In the genomic region with DNA sequence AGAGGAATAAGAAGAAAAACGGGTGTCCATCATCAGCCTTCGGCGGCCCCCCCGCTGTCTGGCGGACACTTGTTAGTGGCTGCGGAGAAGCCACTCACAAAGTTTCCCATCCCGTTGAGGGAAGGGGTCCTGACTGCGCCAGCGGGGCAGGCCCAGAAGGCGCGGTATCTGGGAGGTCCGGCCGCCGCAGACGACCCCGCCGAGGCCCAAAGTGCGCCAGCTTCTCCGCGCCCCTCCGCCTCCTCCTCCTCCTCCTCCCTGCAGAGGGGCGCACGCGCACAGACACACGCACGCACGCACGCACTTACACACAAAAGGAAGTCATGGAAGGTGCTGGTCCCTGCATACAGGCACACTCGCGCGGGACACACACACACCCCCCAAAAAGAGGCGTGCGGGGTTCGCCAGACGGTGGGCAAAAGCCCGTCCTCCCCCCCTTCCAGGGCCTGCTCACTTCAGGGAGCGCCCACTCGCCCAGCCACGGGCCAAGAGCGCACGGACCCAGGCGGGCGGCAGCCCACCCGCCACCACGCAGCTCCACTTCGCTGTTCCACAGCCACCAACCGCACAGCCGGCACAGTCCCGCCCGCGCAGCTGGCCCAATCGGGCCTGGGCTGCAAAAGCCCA, we compare ENCODE assay signal across 9 cellular contexts. TPM values are rescaled to one million over a fixed set of nuclear protein-coding genes. Genes with fewer than 3 reads are reported as not detected.
DNase-seq lines count a peak whose midpoint lies in the region; ATAC-seq, FAIRE-seq and TF ChIP-seq lines count a peak whose summit lies in the region.
"Had no signal": no experiment of that assay in that cellular context is flagged by ENCODE, and none has a peak within 500 bp of the region (broad histone marks: within the 10 kb centered on the region; RNA-seq: fewer than 3 reads in every experiment).

No MANE protein-coding gene starts in this region.

- BruUV-seq in GM12878 (replicated peaks; lab: Mats Ljungman, UMichigan) = no TSS peak

- H3K27ac Mint-ChIP-seq in T-helper 1 cell treated with Interleukin-12 subunit alpha and Interleukin-12 subunit beta and Interleukin-4 antibody, amounts not matched to agents 30 μg/mL and 1 μg/mL, for 36 hours = no peak overlapping the region
- H3K27ac Mint-ChIP-seq in immature natural killer cell = peak overlapping the region; percentile 5 to 65 (median 48)

- TF ChIP-seq EP300 in GM12878 (IDR thresholded peaks at IDR 0.05; ENCODE audit: borderline replicate concordance in 1 of 2, control insufficient read depth in 1 of 2, low read depth in 2 of 2, low read length in 2 of 2) = no peak

- peaks cover 1% of the 10 kb centered on the region for H3K36me3 Mint-ChIP-seq in T-helper 1 cell treated with Interleukin-12 subunit alpha and Interleukin-12 subunit beta and Interleukin-4 antibody, amounts not matched to agents 30 μg/mL and 1 μg/mL, for 36 hours (ENCODE audit: low read depth)
- no peaks in the 10 kb centered on the region for H3K36me3 Mint-ChIP-seq in immature natural killer cell

- in situ Hi-C loops in GM12878 (cut with MboI) = no loop called here

- peak overlapping the region; percentile 48 for H3K9ac ChIP-seq in GM12878 (ENCODE audit: control insufficient read depth, insufficient read depth, low read length)

- DNase-seq in GM12878 (ENCODE audit: low read depth, low spot score) = no peak
- peak; percentile 40 to 54 (median 45) for DNase-seq in immature natural killer cell
- DNase-seq in stimulated activated CD4-positive, alpha-beta T cell treated with anti-CD3 and anti-CD28 coated beads, Interleukin-15, amount 100 ng/mL, for 24 hours = peak; percentile 72
- DNase-seq in RKO (ENCODE audit: low spot score) = no peak

- peak overlapping the region; percentile 75 for H3K4me3 Mint-ChIP-seq in T-helper 1 cell treated with Interleukin-12 subunit alpha and Interleukin-12 subunit beta and Interleukin-4 antibody, amounts not matched to agents 30 μg/mL and 1 μg/mL, for 36 hours
- H3K4me3 Mint-ChIP-seq in immature natural killer cell = peak overlapping the region; percentile 76 to 87 (median 82)

- peaks cover 3% of the 10 kb centered on the region; the same call in 1 of the 2 replicates for H4K20me1 ChIP-seq in GM12878 (ENCODE audit: control insufficient read depth, insufficient read depth)

- FAIRE-seq in GM12878 (lab: Jason Lieb, UNC) = no peak
- FAIRE-seq: islet of Langerhans had no signal

- no peak for TF ChIP-seq CTCF in GM12878 (IDR thresholded peaks at IDR 0.05 in 2 of 3, conservative IDR thresholded peaks at IDR 0.05 in 1 of 3; ENCODE audit: control insufficient read depth in 2 of 3, extremely low read depth in 1 of 3, insufficient read depth in 1 of 3, low read depth in 3 of 3, low read length in 3 of 3)

- SMC1A ChIA-PET in GM12878 (lab: Charles Lee; ENCODE audit: uncharacterized antibody, unreplicated experiment) = interaction anchor here (1.0 to 2.2 kb wide), 9 partner anchors 8 to 78 kb away, joined by 3 to 9 read pairs (median 4); a partner anchor contains a TSS

- WGBS in GM12878 (ENCODE audit: insufficient coverage, insufficient replicate concordance, low lambda C conversion rate, missing lambda C conversion rate) = 3% methylated on average over 40 of the region's 52 CpGs

- no peaks in the 10 kb centered on the region for H3K27me3 Mint-ChIP-seq in T-helper 1 cell treated with Interleukin-12 subunit alpha and Interleukin-12 subunit beta and Interleukin-4 antibody, amounts not matched to agents 30 μg/mL and 1 μg/mL, for 36 hours (ENCODE audit: low read depth)
- H3K27me3 Mint-ChIP-seq in immature natural killer cell (ENCODE audit: low read depth in 3 of 3) = peaks cover 0 to 1% (median 0%) of the 10 kb centered on the region in 3 donors

- intact Hi-C loops in GM12878 (cut with micrococcal nuclease; ENCODE audit: unreplicated experiment) = no loop called here

- CTCF ChIA-PET in GM12878 (lab: Yijun Ruan, JAX) = interaction anchor here (2.5 kb wide), 1 partner anchor 10 kb away, joined by 10 read pairs; no protein-coding TSS in a partner anchor

- H3K4me2 ChIP-seq in GM12878 (ENCODE audit: control insufficient read depth, insufficient read depth) = peak overlapping the region; percentile 80

- ATAC-seq in HG02981 (IDR thresholded peaks at IDR 0.05; ENCODE audit: unreplicated experiment) (peak; percentile 60), GM12878 (peak; percentile 95), GM18519 (IDR thresholded peaks at IDR 0.05; ENCODE audit: low FRiP score, unreplicated experiment) (no peak)

- POLR2A ChIA-PET in GM12878 (lab: Charles Lee) = interaction anchor here (0.6 to 2.1 kb wide), 7 partner anchors 9 to 77 kb away, joined by 3 to 8 read pairs (median 5); a partner anchor contains a TSS

- no peaks in the 10 kb centered on the region; a peak in 1 of 4 replicates for H3K36me3 ChIP-seq in GM12878 (ENCODE audit: control insufficient read depth in 2 of 2, insufficient read depth in 2 of 2, low read length in 1 of 2)

- H3K27me3 ChIP-seq in GM12878 (replicated peaks in 1 of 2; ENCODE audit: control insufficient read depth in 2 of 2, insufficient read depth in 2 of 2, low read length in 1 of 2) = no peaks in the 10 kb centered on the region

- peaks cover 10% of the 10 kb centered on the region for H3K4me1 ChIP-seq in GM12878 (ENCODE audit: control insufficient read depth, insufficient read depth, low read length)

- no peak for TF ChIP-seq RAD21 in GM12878 (IDR thresholded peaks at IDR 0.05; ENCODE audit: insufficient read depth, low read depth, low read length)

- TF ChIP-seq POLR2A in GM15510 (IDR thresholded peaks at IDR 0.05; ENCODE audit: borderline replicate concordance, extremely low read depth, insufficient read length) (peak; percentile 34), GM12878 (IDR thresholded peaks at IDR 0.05; ENCODE audit: low read depth, low read length) (peak; percentile 74)

- RAD21 ChIA-PET in GM12878 (lab: Charles Lee; ENCODE audit: unreplicated experiment) = interaction anchor here (0.8 to 1.3 kb wide), 2 partner anchors 46 to 81 kb away, joined by 3 to 8 read pairs; no protein-coding TSS in a partner anchor

- peak overlapping the region; percentile 39 for H3K27ac ChIP-seq in GM12878 (ENCODE audit: control insufficient read depth, insufficient read depth)

- peaks cover 92% of the 10 kb centered on the region for H3K79me2 ChIP-seq in GM12878 (ENCODE audit: control insufficient read depth, insufficient read depth, low read length)

- no peaks in the 10 kb centered on the region; the same call in 1 of the 3 replicates for H3K9me3 ChIP-seq in GM12878 (replicated peaks; ENCODE audit: control insufficient read depth, insufficient read depth, low read length)

- peak overlapping the region; percentile 63 for H2AFZ ChIP-seq in GM12878 (ENCODE audit: control insufficient read depth, low read depth, low read length)

- no peaks in the 10 kb centered on the region for H3K9me3 Mint-ChIP-seq in T-helper 1 cell treated with Interleukin-12 subunit alpha and Interleukin-12 subunit beta and Interleukin-4 antibody, amounts not matched to agents 30 μg/mL and 1 μg/mL, for 36 hours
- H3K9me3 Mint-ChIP-seq in immature natural killer cell = no peaks in the 10 kb centered on the region

- peak overlapping the region; percentile 79 for H3K4me3 ChIP-seq in GM12878

- peaks cover 35% of the 10 kb centered on the region for H3K4me1 Mint-ChIP-seq in T-helper 1 cell treated with Interleukin-12 subunit alpha and Interleukin-12 subunit beta and Interleukin-4 antibody, amounts not matched to agents 30 μg/mL and 1 μg/mL, for 36 hours (ENCODE audit: low read depth)
- peaks cover 71 to 90% of the 10 kb centered on the region in 2 donors for H3K4me1 Mint-ChIP-seq in immature natural killer cell

RNA-seq across cellular contexts. Expression of a gene that starts 18.0 kb away (rescaled TPM):
- 74.2 and 78.6 TPM in 2 replicates for total RNA-seq in GM12878 (2013; cell fraction: nucleolus; rRNA removed)
- 21.7 and 23.9 TPM in 2 replicates for total RNA-seq in GM12878 (2014; rRNA removed)
- 30.1 and 31.6 TPM in 2 replicates for total RNA-seq in GM12878 (2014; rRNA removed; fragmentation: Illumina TruSeq; extraction: Trizol)
- total RNA-seq in GM12878 (2021) = 37.0 and 39.2 TPM in 2 replicates
- 31.6 TPM for polyA plus RNA-seq in GM12878 (2011; ENCODE audit: low read depth)
- polyA plus RNA-seq in GM12878 (2011; rRNA removed) = 29.7 and 39.2 TPM in 2 replicates
- polyA plus RNA-seq in GM12878 (2011; cell fraction: cytosol; rRNA removed) = 12.4 and 14.0 TPM in 2 replicates
- polyA plus RNA-seq in GM12878 (2011; cell fraction: nucleus; rRNA removed) = 13.7 and 17.3 TPM in 2 replicates
- 13.8 and 17.8 TPM in 2 replicates for polyA plus RNA-seq in GM12878 (2012)
- polyA plus RNA-seq in GM12878 (2014; fragmentation: Illumina TruSeq; extraction: Trizol) = 23.7 and 26.8 TPM in 2 replicates
- polyA plus RNA-seq in GM12878 (2014; fragmentation: Nextera tagmentation; extraction: Ambion mirVana) = 1 to 10 TPM; 8.6 to 9.4 TPM
- 10.1 and 11.2 TPM in 2 replicates for polyA plus RNA-seq in GM12878 (2014; rRNA removed)
- 10 to 100 TPM; 37.0 to 40.4 TPM for polyA plus RNA-seq in GM12878 (2016; fragmentation: Nextera tagmentation; extraction: Ambion mirVana)
- polyA minus RNA-seq in GM12878 (2011; rRNA and poly(A)+ RNA removed) = 76.1 and 200 TPM in 2 replicates
- 26.6 and 27.9 TPM in 2 replicates for polyA minus RNA-seq in GM12878 (2011; cell fraction: cytosol; rRNA and poly(A)+ RNA removed)
- 29.4 and 38.2 TPM in 2 replicates for polyA minus RNA-seq in GM12878 (2011; cell fraction: nucleus; rRNA and poly(A)+ RNA removed)
- 10 to 100 TPM; 53.6 to 81.9 (median 74.3) TPM for polyA plus RNA-seq in immature natural killer cell

Comparison
In these comparisons a context has a peak if more than half of its experiments do, and no peak if none do; other contexts are left out.
1. DNase-seq: peak in immature natural killer cell (3 of 3) and stimulated activated CD4-positive, alpha-beta T cell treated with anti-CD3 and anti-CD28 coated beads, Interleukin-15, amount 100 ng/mL, for 24 hours (single experiment); none in GM12878 (single experiment) and RKO (single experiment).